In genomic region chr16:1610841-1611653, GRCh38 we compare ENCODE assay signal across 8 cellular contexts. TPM values are rescaled to one million over a fixed set of nuclear protein-coding genes. Genes with fewer than 3 reads are reported as not detected.
DNase-seq lines count a peak whose midpoint lies in the region; ATAC-seq and FAIRE-seq lines count a peak whose summit lies in the region.

No MANE protein-coding gene starts in this region.

- peaks cover 7% of the 10 kb centered on the region for H3K4me1 ChIP-seq in endocrine pancreas (ENCODE audit: control insufficient read depth, insufficient read depth, low read length)

- peaks cover 20 to 46% (median 38%) of the 10 kb centered on the region in 4 donors for H3K4me1 Mint-ChIP-seq in naive thymus-derived CD8-positive, alpha-beta T cell

- peak overlapping the region; percentile 4 for H3K9ac ChIP-seq in endocrine pancreas (ENCODE audit: control insufficient read depth, insufficient read depth, low read length)

- peak overlapping the region; percentile 74 to 96 (median 92) for H3K4me3 Mint-ChIP-seq in naive thymus-derived CD8-positive, alpha-beta T cell

- DNase-seq in NCI-H2107 treated with DMSO at 0.1 percent for 48 hours (lab: John Stamatoyannopoulos, UW; ENCODE audit: unreplicated experiment) (peak; percentile 30), NCI-H2107 (lab: John Stamatoyannopoulos, UW) (no peak), SK-N-DZ (ENCODE audit: low spot score) (peak; percentile 21), cerebellum (ENCODE audit: low spot score) (no peak), NCI-H510A (lab: John Stamatoyannopoulos, UW) (no peak), HTR-8/SVneo (ENCODE audit: insufficient read length, low spot score) (no peak)
- DNase-seq in naive thymus-derived CD8-positive, alpha-beta T cell, result peak in 3 of 10 donors; percentile 2 to 32 (median 25)

- ATAC-seq in naive thymus-derived CD8-positive, alpha-beta T cell, result no peak

- POLR2A ChIA-PET in naive thymus-derived CD8-positive, alpha-beta T cell (lab: Charles Lee), result interaction anchor here (0.6 to 2.3 kb wide), 20 partner anchors 8 to 1144 kb away, joined by 3 to 25 read pairs (median 5); partner anchors contain the start of genes CLCN7, EME2, JPT2 and MAPK8IP3

- peak overlapping the region; percentile 92 to 99 (median 98) for H3K27ac Mint-ChIP-seq in naive thymus-derived CD8-positive, alpha-beta T cell

- H3K9me3 Mint-ChIP-seq in naive thymus-derived CD8-positive, alpha-beta T cell, result peaks cover 0 to 8% (median 3%) of the 10 kb centered on the region in 9 donors

- no peaks in the 10 kb centered on the region for H3K9me3 ChIP-seq in endocrine pancreas (ENCODE audit: control insufficient read depth, low read length)

- no peak for FAIRE-seq in HTR-8/SVneo (lab: Jason Lieb, UNC)

- H3K36me3 ChIP-seq in endocrine pancreas (ENCODE audit: control insufficient read depth, insufficient read depth, low read length), result no peaks in the 10 kb centered on the region

- H3K36me3 Mint-ChIP-seq in naive thymus-derived CD8-positive, alpha-beta T cell, result peaks cover 0 to 10% (median 1%) of the 10 kb centered on the region in 3 donors

- H3K4me3 ChIP-seq in endocrine pancreas (ENCODE audit: control insufficient read depth, insufficient read depth, low read length), result peak overlapping the region; percentile 4

- peaks cover 0 to 13% (median 0%) of the 10 kb centered on the region in 5 donors for H3K27me3 Mint-ChIP-seq in naive thymus-derived CD8-positive, alpha-beta T cell

- no peaks in the 10 kb centered on the region for H3K27me3 ChIP-seq in endocrine pancreas (ENCODE audit: control insufficient read depth, insufficient read depth, low read length)

RNA-seq across cellular contexts. Expression of gene IFT140, which starts 0.8 kb away (rescaled TPM):
- 19.4 and 20.2 TPM in 2 replicates for polyA plus RNA-seq in SK-N-DZ (2014; cell fraction: cytosol; rRNA removed)
- polyA plus RNA-seq in SK-N-DZ (2014; cell fraction: nucleus; rRNA removed), result 65.1 and 70.0 TPM in 2 replicates
- 10 to 100 TPM; 10.4 to 11.1 TPM for total RNA-seq in naive thymus-derived CD8-positive, alpha-beta T cell
- polyA plus RNA-seq in naive thymus-derived CD8-positive, alpha-beta T cell, result 10 to 100 TPM in 2 of 3 donors, 1 to 10 TPM in 1; 4.5 to 21.2 (median 16.8) TPM
- total RNA-seq in cerebellum, result 44.6 TPM

RNA-seq across cellular contexts. Expression of gene CRAMP1, which starts 1.1 kb away (rescaled TPM):
- 11.1 and 11.8 TPM in 2 replicates for polyA plus RNA-seq in SK-N-DZ (2014; cell fraction: cytosol; rRNA removed)
- 15.2 and 27.4 TPM in 2 replicates for polyA plus RNA-seq in SK-N-DZ (2014; cell fraction: nucleus; rRNA removed)
- total RNA-seq in naive thymus-derived CD8-positive, alpha-beta T cell, result 10 to 100 TPM; 24.4 to 25.4 TPM
- 1 to 10 TPM; 1.3 to 3.1 (median 1.9) TPM for polyA plus RNA-seq in naive thymus-derived CD8-positive, alpha-beta T cell
- total RNA-seq in cerebellum, result 13.4 TPM

Comparison
In these comparisons a context has a peak if more than half of its experiments do, and no peak if none do; other contexts are left out.
1. DNase-seq: peak in NCI-H2107 treated with DMSO at 0.1 percent for 48 hours (single experiment) and SK-N-DZ (single experiment); none in NCI-H2107 (single experiment), cerebellum (single experiment), NCI-H510A (single experiment) and HTR-8/SVneo (single experiment).